8 cellular contexts compared by ENCODE assay signal in genomic region chr7:87475359-87476178, GRCh38. TPM values are rescaled to one million over a fixed set of nuclear protein-coding genes. Genes with fewer than 3 reads are reported as not detected.
A peak's percentile ranks its signal among the peaks of the same experiment; 100 is the strongest.
DNase-seq lines count a peak whose midpoint lies in the region; ATAC-seq and TF ChIP-seq lines count a peak whose summit lies in the region.

Gene ABCB4 (minus strand): TSS chr7:87475680. CDS start chr7:87475465, 215 bp downstream.

- H3K27me3 ChIP-seq in breast epithelium (peaks cover 0 to 11% of the 10 kb centered on the region in 2 donors), iPS-20b (ENCODE audit: insufficient read depth, low read length) (peaks cover 47% of the 10 kb centered on the region)

- TF ChIP-seq CTCF in breast epithelium (IDR thresholded peaks at IDR 0.05) (no peak), MCF 10A (IDR thresholded peaks at IDR 0.05; ENCODE audit: unreplicated experiment) (no peak)

- no peaks in the 10 kb centered on the region for H3K36me3 Mint-ChIP-seq in MCF 10A (ENCODE audit: insufficient read depth, unreplicated experiment)
- H3K36me3 Mint-ChIP-seq in activated naive CD8-positive, alpha-beta T cell, result no peaks in the 10 kb centered on the region
- H3K36me3 Mint-ChIP-seq in stimulated activated memory B cell treated with anti-CD40 and anti-IgM and Interleukin-4, amounts not matched to agents 10 μg/mL and 1 μg/mL and 100 μg/mL, for 72 hours, result no peaks in the 10 kb centered on the region

- no peaks in the 10 kb centered on the region for H3K36me3 ChIP-seq in breast epithelium
- no peaks in the 10 kb centered on the region for H3K36me3 ChIP-seq in iPS-20b (ENCODE audit: insufficient read depth, low read depth, low read length)

- no peaks in the 10 kb centered on the region for H3K9me3 Mint-ChIP-seq in MCF 10A (ENCODE audit: unreplicated experiment)
- H3K9me3 Mint-ChIP-seq in activated naive CD8-positive, alpha-beta T cell (ENCODE audit: low read depth), result no peaks in the 10 kb centered on the region
- no peaks in the 10 kb centered on the region for H3K9me3 Mint-ChIP-seq in stimulated activated memory B cell treated with anti-CD40 and anti-IgM and Interleukin-4, amounts not matched to agents 10 μg/mL and 1 μg/mL and 100 μg/mL, for 72 hours

- no peaks in the 10 kb centered on the region for H3K9me3 ChIP-seq in breast epithelium
- no peaks in the 10 kb centered on the region for H3K9me3 ChIP-seq in iPS-20b (ENCODE audit: insufficient read depth, low read depth, low read length)

- no peak for TF ChIP-seq POLR2A in breast epithelium (IDR thresholded peaks at IDR 0.05)

- H3K27me3 Mint-ChIP-seq in MCF 10A (ENCODE audit: insufficient read depth, unreplicated experiment), result peaks cover 25% of the 10 kb centered on the region
- peaks cover 25% of the 10 kb centered on the region for H3K27me3 Mint-ChIP-seq in activated naive CD8-positive, alpha-beta T cell
- no peaks in the 10 kb centered on the region for H3K27me3 Mint-ChIP-seq in stimulated activated memory B cell treated with anti-CD40 and anti-IgM and Interleukin-4, amounts not matched to agents 10 μg/mL and 1 μg/mL and 100 μg/mL, for 72 hours

- in situ Hi-C loops in KBM-7 (cut with MboI; ENCODE audit: low pct_unique_long_range_greater_than_20kb, low sequenced_read_pairs), result no loop called here

- no peak within 1 kb of the TSS for H3K27ac Mint-ChIP-seq in MCF 10A (ENCODE audit: low read depth, unreplicated experiment)
- no peak within 1 kb of the TSS for H3K27ac Mint-ChIP-seq in activated naive CD8-positive, alpha-beta T cell
- peak within 1 kb of the TSS; percentile 86 for H3K27ac Mint-ChIP-seq in stimulated activated memory B cell treated with anti-CD40 and anti-IgM and Interleukin-4, amounts not matched to agents 10 μg/mL and 1 μg/mL and 100 μg/mL, for 72 hours

- POLR2A ChIA-PET in MCF 10A (lab: Yijun Ruan, JAX), result no interaction called here

- intact Hi-C loops in breast epithelium (cut with DNase I; ENCODE audit: low total_unique reads) (no loop called here), MCF 10A (cut with micrococcal nuclease) (no loop called here)

- peak; percentile 17 for ATAC-seq in HG02938 (IDR thresholded peaks at IDR 0.05; ENCODE audit: unreplicated experiment)
- ATAC-seq in stimulated activated memory B cell treated with anti-CD40 and anti-IgM and Interleukin-4, amounts not matched to agents 10 μg/mL and 1 μg/mL and 100 μg/mL, for 72 hours, result peak; percentile 51

- no peaks in the 10 kb centered on the region for H3K4me1 Mint-ChIP-seq in MCF 10A (ENCODE audit: insufficient read depth, unreplicated experiment)
- peaks cover 15% of the 10 kb centered on the region for H3K4me1 Mint-ChIP-seq in activated naive CD8-positive, alpha-beta T cell (ENCODE audit: low read depth)
- H3K4me1 Mint-ChIP-seq in stimulated activated memory B cell treated with anti-CD40 and anti-IgM and Interleukin-4, amounts not matched to agents 10 μg/mL and 1 μg/mL and 100 μg/mL, for 72 hours, result peaks cover 29% of the 10 kb centered on the region

- H3K27ac ChIP-seq in breast epithelium (no peak within 1 kb of the TSS), iPS-20b (ENCODE audit: low read length) (no peak within 1 kb of the TSS)

- DNase-seq in breast epithelium (ENCODE audit: low spot score in 2 of 2) (no peak), MCF 10A (ENCODE audit: unreplicated experiment) (no peak), KBM-7 (no peak), Kasumi-1 (lab: John Stamatoyannopoulos, UW) (no peak)

- no peak within 1 kb of the TSS for H3K4me3 Mint-ChIP-seq in MCF 10A (ENCODE audit: unreplicated experiment)
- H3K4me3 Mint-ChIP-seq in activated naive CD8-positive, alpha-beta T cell, result peak within 1 kb of the TSS; percentile 72
- peak within 1 kb of the TSS; percentile 73 for H3K4me3 Mint-ChIP-seq in stimulated activated memory B cell treated with anti-CD40 and anti-IgM and Interleukin-4, amounts not matched to agents 10 μg/mL and 1 μg/mL and 100 μg/mL, for 72 hours

- no TSS peak for BruUV-seq in MCF 10A (replicated peaks; lab: Mats Ljungman, UMichigan)

- H3K4me3 ChIP-seq in breast epithelium, result peak within 1 kb of the TSS; percentile 50 to 66 (median 55)
- H3K4me3 ChIP-seq in iPS-20b (ENCODE audit: low read length), result peak within 1 kb of the TSS; percentile 71

- H3K4me1 ChIP-seq in breast epithelium, result no peaks in the 10 kb centered on the region
- H3K4me1 ChIP-seq in iPS-20b (ENCODE audit: insufficient read depth, low read length), result 0 out of 2 replicates have a peak, but pooled peaks cover 4% of the 10 kb centered on the region

- CTCF ChIA-PET in MCF 10A (lab: Yijun Ruan, JAX), result no interaction called here

- no peak within 1 kb of the TSS for H3K9ac ChIP-seq in iPS-20b (ENCODE audit: low read depth, low read length)

RNA-seq across cellular contexts. Expression of gene ABCB4, which starts in this region (rescaled TPM):
- total RNA-seq in breast epithelium (1 to 10 TPM in 2 of 3 donors, under 1 TPM in 1; 0.33 to 2.8 (median 1.3) TPM), MCF 10A (2022) (not detected in 2 replicates)
